Comparison of ENCODE assay signal across 8 cellular contexts in genomic region chr12:106357549-106358409, GRCh38. TPM values are rescaled to one million over a fixed set of nuclear protein-coding genes. Genes with fewer than 3 reads are reported as not detected.
DNase-seq lines count a peak whose midpoint lies in the region; ATAC-seq and TF ChIP-seq lines count a peak whose summit lies in the region.

POLR3B (plus strand) TSS chr12:106357748; CDS start chr12:106357880, 132 bp downstream.

- peak within 1 kb of the TSS; percentile 97 for H3K27ac ChIP-seq in cingulate gyrus (ENCODE audit: low read depth, low read length)

- no peaks in the 10 kb centered on the region for H3K36me3 ChIP-seq in BE2C

- peak; percentile 96 for DNase-seq in BE2C
- peak; percentile 87 for DNase-seq in NCI-H510A (lab: John Stamatoyannopoulos, UW)
- DNase-seq in activated CD4-positive, alpha-beta T cell treated with anti-CD3 and anti-CD28 coated beads for 4 hours = peak; percentile 96
- DNase-seq in kidney tubule cell (ENCODE audit: low spot score) = peak; percentile 95
- peak; percentile 88 to 94 (median 94) for DNase-seq in stimulated activated CD4-positive, alpha-beta T cell treated with anti-CD3 and anti-CD28 coated beads, Interleukin-1b, Interleukin-23, amount 100 ng/mL, for 24 hours (ENCODE audit: low read depth in 4 of 4, low spot score in 1 of 4)

- peak within 1 kb of the TSS; percentile 93 for H3K4me3 ChIP-seq in BE2C (ENCODE audit: low read depth, low read length)

- peak; percentile 93 for ATAC-seq in HG03439 (IDR thresholded peaks at IDR 0.05; ENCODE audit: unreplicated experiment)

- no peaks in the 10 kb centered on the region for H3K27me3 ChIP-seq in BE2C

- H3K4me1 ChIP-seq in BE2C = no peaks in the 10 kb centered on the region

- peak; percentile 92 for TF ChIP-seq CTCF in BE2C (IDR thresholded peaks at IDR 0.05; ENCODE audit: low read depth, low read length)

- no peaks in the 10 kb centered on the region for H3K9me3 ChIP-seq in BE2C

- TF ChIP-seq POLR2A in GM19193 (IDR thresholded peaks at IDR 0.05; ENCODE audit: extremely low read depth, insufficient read depth, insufficient read length) = peak; percentile 92

RNA-seq across cellular contexts. Expression of gene POLR3B, which starts in this region (rescaled TPM):
- polyA plus RNA-seq in BE2C (2012; ENCODE audit: insufficient read depth, insufficient read length, low read depth) = 7.9 TPM

Comparison
In these comparisons a context has a peak if more than half of its experiments do, and no peak if none do; other contexts are left out.
1. Peak in every context shown above with its lines: DNase-seq, ATAC-seq, H3K4me3 ChIP-seq and H3K27ac ChIP-seq.